Comparison of ENCODE assay signal across 8 cellular contexts in genomic region chr15:63374686-63375520, GRCh38. TPM values are rescaled to one million over a fixed set of nuclear protein-coding genes. Genes with fewer than 3 reads are reported as not detected.
DNase-seq lines count a peak whose midpoint lies in the region; ATAC-seq and TF ChIP-seq lines count a peak whose summit lies in the region.

No MANE protein-coding gene starts in this region.

- ATAC-seq in GM18511 (IDR thresholded peaks at IDR 0.05; ENCODE audit: unreplicated experiment), result no peak

- DNase-seq in A172 (ENCODE audit: low spot score) (peak; percentile 60), HFF-Myc (ENCODE audit: extremely low read depth, low read depth) (peak; percentile 25), hepatic stellate cell (ENCODE audit: low spot score) (peak; percentile 71), stomach (peak; percentile 45), middle frontal gyrus (ENCODE audit: extremely low spot score, low spot score) (no peak), colonic mucosa (no peak)
- peak; percentile 27 for DNase-seq in activated T-helper 2 cell treated with anti-CD3 and anti-CD28 coated beads, Interferon-gamma antibody, Interleukin-2, Interleukin-4, amounts not matched to agents 10 μg/mL and 5 μg/mL and 100 μg/mL, durations not matched to agents 14 hours and 24 hours and 36 hours (ENCODE audit: low spot score)

- WGBS in stomach, 5 donors, result 22 to 34% (median 22%) methylated on average over 11 of the region's 11 CpGs

- peak overlapping the region; percentile 89 for H3K27ac Mint-ChIP-seq in activated T-helper 2 cell treated with anti-CD3 and anti-CD28 coated beads, Interferon-gamma antibody, Interleukin-2, Interleukin-4, amounts not matched to agents 10 μg/mL and 5 μg/mL and 100 μg/mL, durations not matched to agents 14 hours and 24 hours and 36 hours

- intact Hi-C loops in activated T-helper 2 cell treated with anti-CD3 and anti-CD28 coated beads, Interferon-gamma antibody, Interleukin-2, Interleukin-4, amounts not matched to agents 10 μg/mL and 5 μg/mL and 100 μg/mL, durations not matched to agents 14 hours and 24 hours and 36 hours (cut with micrococcal nuclease), result loop anchor here (2.0 to 10.0 kb wide), 3 partner anchors 163 to 230 kb away; no protein-coding TSS in a partner anchor
- intact Hi-C loops in stomach (cut with DNase I; ENCODE audit: low total_unique reads) (no loop called here), colonic mucosa (cut with DNase I) (no loop called here)

- TF ChIP-seq EP300 in stomach (IDR thresholded peaks at IDR 0.05), result no peak

- no peaks in the 10 kb centered on the region for H3K36me3 Mint-ChIP-seq in activated T-helper 2 cell treated with anti-CD3 and anti-CD28 coated beads, Interferon-gamma antibody, Interleukin-2, Interleukin-4, amounts not matched to agents 10 μg/mL and 5 μg/mL and 100 μg/mL, durations not matched to agents 14 hours and 24 hours and 36 hours (ENCODE audit: low read depth)

- no peaks in the 10 kb centered on the region for H3K9me3 Mint-ChIP-seq in activated T-helper 2 cell treated with anti-CD3 and anti-CD28 coated beads, Interferon-gamma antibody, Interleukin-2, Interleukin-4, amounts not matched to agents 10 μg/mL and 5 μg/mL and 100 μg/mL, durations not matched to agents 14 hours and 24 hours and 36 hours

- H3K4me3 ChIP-seq in HFF-Myc (replicated peaks; ENCODE audit: low read depth, low read length) (no peak overlapping the region), stomach (no peak overlapping the region), colonic mucosa (no peak overlapping the region)

- no peak overlapping the region for H3K9ac ChIP-seq in colonic mucosa (ENCODE audit: low read depth in 2 of 2, low read length in 2 of 2)

- TF ChIP-seq POLR2A in stomach (IDR thresholded peaks at IDR 0.05), result no peak

- H3K27ac ChIP-seq in stomach (peak overlapping the region in 4 of 5 donors; percentile 48 to 63 (median 52)), colonic mucosa (no peak overlapping the region)

- H3K27me3 ChIP-seq in stomach (peaks cover 0 to 27% (median 0%) of the 10 kb centered on the region in 3 donors), colonic mucosa (no peaks in the 10 kb centered on the region)

- H3K4me1 ChIP-seq in stomach (peaks cover 28 to 39% (median 34%) of the 10 kb centered on the region in 4 donors), colonic mucosa (no peaks in the 10 kb centered on the region)

- peaks cover 9% of the 10 kb centered on the region for H3K27me3 Mint-ChIP-seq in activated T-helper 2 cell treated with anti-CD3 and anti-CD28 coated beads, Interferon-gamma antibody, Interleukin-2, Interleukin-4, amounts not matched to agents 10 μg/mL and 5 μg/mL and 100 μg/mL, durations not matched to agents 14 hours and 24 hours and 36 hours (ENCODE audit: low read depth)

- TF ChIP-seq CTCF in HFF-Myc (IDR thresholded peaks at IDR 0.05; ENCODE audit: low read depth, low read length, missing control alignments) (no peak), stomach (IDR thresholded peaks at IDR 0.05) (no peak), colonic mucosa (IDR thresholded peaks at IDR 0.05) (no peak)

- no peaks in the 10 kb centered on the region for H3K36me3 ChIP-seq in stomach
- H3K36me3 ChIP-seq in colonic mucosa, result no peaks in the 10 kb centered on the region

- peak overlapping the region; percentile 9 for H3K4me3 Mint-ChIP-seq in activated T-helper 2 cell treated with anti-CD3 and anti-CD28 coated beads, Interferon-gamma antibody, Interleukin-2, Interleukin-4, amounts not matched to agents 10 μg/mL and 5 μg/mL and 100 μg/mL, durations not matched to agents 14 hours and 24 hours and 36 hours (ENCODE audit: low read depth)

- H3K4me1 Mint-ChIP-seq in activated T-helper 2 cell treated with anti-CD3 and anti-CD28 coated beads, Interferon-gamma antibody, Interleukin-2, Interleukin-4, amounts not matched to agents 10 μg/mL and 5 μg/mL and 100 μg/mL, durations not matched to agents 14 hours and 24 hours and 36 hours (ENCODE audit: low read depth), result peaks cover 51% of the 10 kb centered on the region

- H3K9me3 ChIP-seq in stomach (no peaks in the 10 kb centered on the region), colonic mucosa (no peaks in the 10 kb centered on the region)

RNA-seq across cellular contexts. Expression of gene CA12, which starts 6.7 kb away (rescaled TPM):
- 0.45 and 1.3 TPM in 2 replicates for total RNA-seq in A172 (2014; rRNA removed; shearing (Covaris generic))
- 0.46 TPM in 2 replicates for total RNA-seq in activated T-helper 2 cell treated with anti-CD3 and anti-CD28 coated beads, Interferon-gamma antibody, Interleukin-2, Interleukin-4, amounts not matched to agents 10 μg/mL and 5 μg/mL and 100 μg/mL, durations not matched to agents 14 hours and 24 hours and 36 hours
- total RNA-seq in stomach, result 10 to 100 TPM in 3 of 5 donors, 1 to 10 TPM in 2; 1.8 to 58.8 (median 12.5) TPM
- 10 to 100 TPM in 1 of 3 donors, 1 to 10 TPM in 1, under 1 TPM in 1; 0.46 to 22.8 (median 2.9) TPM for polyA plus RNA-seq in stomach
- 100 to 1,000 TPM; 290 to 339 TPM for total RNA-seq in colonic mucosa

Comparison
In these comparisons a context has a peak if more than half of its experiments do, and no peak if none do; other contexts are left out.
1. DNase-seq: peak in A172 (single experiment), HFF-Myc (single experiment), activated T-helper 2 cell treated with anti-CD3 and anti-CD28 coated beads, Interferon-gamma antibody, Interleukin-2, Interleukin-4, amounts not matched to agents 10 μg/mL and 5 μg/mL and 100 μg/mL, durations not matched to agents 14 hours and 24 hours and 36 hours (single experiment), hepatic stellate cell (single experiment) and stomach (single experiment); none in middle frontal gyrus (single experiment) and colonic mucosa (single experiment).
2. RNA of gene CA12, which starts 6.7 kb away (total RNA-seq): 290 to 339 TPM in colonic mucosa; 1.8 to 58.8 TPM in stomach, 0.46 TPM in activated T-helper 2 cell treated with anti-CD3 and anti-CD28 coated beads, Interferon-gamma antibody, Interleukin-2, Interleukin-4, amounts not matched to agents 10 μg/mL and 5 μg/mL and 100 μg/mL, durations not matched to agents 14 hours and 24 hours and 36 hours and 0.45 to 1.3 TPM in A172; every median in the first group is over 4 times any median in the second.